ENCODE assay signal across 15 cellular contexts in genomic region chr13:110014719-110015118, GRCh38.
DNase-seq lines count a peak whose midpoint lies in the region; ATAC-seq, FAIRE-seq and TF ChIP-seq lines count a peak whose summit lies in the region.
"Had no signal": no experiment of that assay in that cellular context is flagged by ENCODE, and none has a peak within 500 bp of the region (broad histone marks: within the 10 kb centered on the region; RNA-seq: fewer than 3 reads in every experiment).

No MANE protein-coding gene starts in this region.

- H3K4me1 Mint-ChIP-seq in chondrocyte (ENCODE audit: low read depth): peaks cover 77% of the 10 kb centered on the region
- H3K4me1 Mint-ChIP-seq in GM23338: no peaks in the 10 kb centered on the region
- H3K4me1 Mint-ChIP-seq: activated naive CD8-positive, alpha-beta T cell treated with anti-CD3 and anti-CD28 coated beads, Interleukin-2, amount 10 ng/mL, durations not matched to agents 7 days and 5 days had no signal

- peaks cover 5% of the 10 kb centered on the region for H3K9me3 Mint-ChIP-seq in chondrocyte (ENCODE audit: low read depth)
- H3K9me3 Mint-ChIP-seq in GM23338: no peaks in the 10 kb centered on the region; the same call in 2 of the 3 replicates
- H3K9me3 Mint-ChIP-seq: activated naive CD8-positive, alpha-beta T cell treated with anti-CD3 and anti-CD28 coated beads, Interleukin-2, amount 10 ng/mL, durations not matched to agents 7 days and 5 days had no signal

- H3K4me1 ChIP-seq in A549: peaks cover 70% of the 10 kb centered on the region
- H3K4me1 ChIP-seq in GM23338 (ENCODE audit: insufficient read depth): no peaks in the 10 kb centered on the region
- H3K4me1 ChIP-seq: colonic mucosa, HAP-1 had no signal

- no peak for TF ChIP-seq EP300 in A549 (IDR thresholded peaks at IDR 0.05)

- CTCF ChIA-PET in A549 (lab: Yijun Ruan, JAX): interaction anchor here (1.6 kb wide), 1 partner anchor 15 kb away, joined by 3 read pairs; no protein-coding TSS in a partner anchor

- H3K4me3 ChIP-seq in A549 (no peak overlapping the region), GM23338 (no peak overlapping the region)
- H3K4me3 ChIP-seq: colonic mucosa, HAP-1 had no signal

- no peaks in the 10 kb centered on the region for H3F3A ChIP-seq in GM23338 (replicated peaks; ENCODE audit: low read depth)

- no peak overlapping the region for H3K4me3 Mint-ChIP-seq in chondrocyte (ENCODE audit: unreplicated experiment)
- H3K4me3 Mint-ChIP-seq in GM23338: no peak overlapping the region
- H3K4me3 Mint-ChIP-seq: activated naive CD8-positive, alpha-beta T cell treated with anti-CD3 and anti-CD28 coated beads, Interleukin-2, amount 10 ng/mL, durations not matched to agents 7 days and 5 days had no signal

- H3K4me2 ChIP-seq in A549: peak overlapping the region; percentile 60
- H3K4me2 ChIP-seq in GM23338: no peak overlapping the region

- H2AFZ ChIP-seq in GM23338: no peak overlapping the region

- H3K27ac Mint-ChIP-seq in chondrocyte (ENCODE audit: unreplicated experiment) (peak overlapping the region; percentile 58), GM23338 (no peak overlapping the region)
- H3K27ac Mint-ChIP-seq: activated naive CD8-positive, alpha-beta T cell treated with anti-CD3 and anti-CD28 coated beads, Interleukin-2, amount 10 ng/mL, durations not matched to agents 7 days and 5 days had no signal

- FAIRE-seq in A549 (lab: Jason Lieb, UNC): no peak
- FAIRE-seq: HTR-8/SVneo had no signal

- H3K36me3 Mint-ChIP-seq in chondrocyte (ENCODE audit: low read depth) (no peaks in the 10 kb centered on the region), GM23338 (ENCODE audit: low read depth) (no peaks in the 10 kb centered on the region)
- H3K36me3 Mint-ChIP-seq: activated naive CD8-positive, alpha-beta T cell treated with anti-CD3 and anti-CD28 coated beads, Interleukin-2, amount 10 ng/mL, durations not matched to agents 7 days and 5 days had no signal

- 0% methylated on average over 2 of the region's 4 CpGs for WGBS in A549 (ENCODE audit: missing lambda C conversion rate)

- no peaks in the 10 kb centered on the region; the same call in 2 of the 3 replicates for H3K9me3 ChIP-seq in A549
- H3K9me3 ChIP-seq: colonic mucosa, HAP-1 had no signal

- DNase-seq in A549 (ENCODE audit: low read depth in 1 of 2, low spot score in 1 of 2) (peak in 1 of 2 experiments; percentile 70), LHCN-M2 (ENCODE audit: low read depth) (peak; percentile 92), NCI-H345 (lab: John Stamatoyannopoulos, UW) (peak; percentile 92), chondrocyte (ENCODE audit: low spot score) (no peak), GM23338 (ENCODE audit: low spot score) (no peak)
- DNase-seq in activated naive CD4-positive, alpha-beta T cell (lab: John Stamatoyannopoulos, UW): no peak
- DNase-seq: activated naive CD8-positive, alpha-beta T cell treated with anti-CD3 and anti-CD28 coated beads, Interleukin-2, amount 10 ng/mL, durations not matched to agents 7 days and 5 days; colonic mucosa; DMS 273 treated with DMSO at 0.1 percent for 48 hours; NCI-H1694 treated with DMSO at 0.1 percent for 48 hours; stimulated activated CD4-positive, alpha-beta T cell treated with anti-CD3 and anti-CD28 coated beads, Interleukin-2, amount 100 ng/mL, for 24 hours had no signal

- H3K27ac ChIP-seq in A549 (peak overlapping the region; percentile 77 to 91), GM23338 (ENCODE audit: low read depth) (no peak overlapping the region)
- H3K27ac ChIP-seq: colonic mucosa had no signal

- ATAC-seq in A549 (peak in 1 of 2 experiments; percentile 56; a peak in 3 of 6 replicates), GM23338 (no peak), HG03520 (IDR thresholded peaks at IDR 0.05; ENCODE audit: unreplicated experiment) (no peak), HG03139 (IDR thresholded peaks at IDR 0.05; ENCODE audit: unreplicated experiment) (no peak)

- POLR2A ChIA-PET in A549 (lab: Yijun Ruan, JAX): no interaction called here

- H3K27me3 ChIP-seq in GM23338 (ENCODE audit: insufficient read depth): no peaks in the 10 kb centered on the region
- H3K27me3 ChIP-seq: colonic mucosa had no signal

- H3K27me3 Mint-ChIP-seq in chondrocyte (ENCODE audit: low read depth): no peaks in the 10 kb centered on the region
- H3K27me3 Mint-ChIP-seq in GM23338 (ENCODE audit: insufficient read depth, low read depth, poor library complexity): peaks cover 2% of the 10 kb centered on the region

- TF ChIP-seq RAD21 in A549 (conservative IDR thresholded peaks at IDR 0.05 in 1 of 2, IDR thresholded peaks at IDR 0.05 in 1 of 2): no peak

- H3K36me3 ChIP-seq in GM23338 (ENCODE audit: insufficient read depth): no peaks in the 10 kb centered on the region
- H3K36me3 ChIP-seq: colonic mucosa, HAP-1 had no signal

- TF ChIP-seq POLR2A in A549 (IDR thresholded peaks at IDR 0.05; ENCODE audit: low read length): no peak

- H3K9me2 ChIP-seq in GM23338 (ENCODE audit: insufficient read depth): peaks cover 10% of the 10 kb centered on the region

- no peaks in the 10 kb centered on the region for H3K79me2 ChIP-seq in GM23338 (replicated peaks; ENCODE audit: insufficient read depth)

- no peaks in the 10 kb centered on the region for H4K20me1 ChIP-seq in GM23338 (replicated peaks; ENCODE audit: insufficient read depth)

- TF ChIP-seq CTCF in A549 (IDR thresholded peaks at IDR 0.05) (no peak), chondrocyte (IDR thresholded peaks at IDR 0.05) (no peak), GM23338 (conservative IDR thresholded peaks at IDR 0.05; ENCODE audit: low read depth in 2 of 2) (no peak)

TF ChIP-seq in A549, 52 proteins besides CTCF, POLR2A, EP300 and RAD21:
- TF ChIP-seq CBX8 (IDR thresholded peaks at IDR 0.05) (no peak), CEBPB (IDR thresholded peaks at IDR 0.05) (peak in 1 of 2 experiments; percentile 33; a peak in 1 of 4 replicates), GATA3 (IDR thresholded peaks at IDR 0.05; ENCODE audit: borderline replicate concordance) (0 out of 2 replicates have a peak, but pooled peaks have one; percentile 31), NPAS2 (CRISPR knock-in tag; IDR thresholded peaks at IDR 0.05; ENCODE audit: borderline replicate concordance) (no peak)
TF ChIP-seq in A549: peak in this region for 2.

TF ChIP-seq in GM23338, 12 proteins besides CTCF, POLR2A, EP300 and RAD21 (continues in another document):
- TF ChIP-seq ZNF331 (CRISPR knock-in tag; IDR thresholded peaks at IDR 0.05; ENCODE audit: low read depth) (no peak), EZH2phosphoT487 (IDR thresholded peaks at IDR 0.05; ENCODE audit: unreplicated experiment) (no peak), ETS1 (IDR thresholded peaks at IDR 0.05) (no peak), ZNF114 (CRISPR knock-in tag; IDR thresholded peaks at IDR 0.05) (no peak), NANOG (IDR thresholded peaks at IDR 0.05; ENCODE audit: borderline replicate concordance) (no peak), POLR2AphosphoS5 (IDR thresholded peaks at IDR 0.05; ENCODE audit: low read depth) (no peak), STAT1 (IDR thresholded peaks at IDR 0.05; ENCODE audit: unreplicated experiment) (no peak), JUNB (IDR thresholded peaks at IDR 0.05; ENCODE audit: unreplicated experiment) (no peak)

Comparison
In these comparisons a context has a peak if more than half of its experiments do, and no peak if none do; other contexts are left out.
1. DNase-seq: peak in LHCN-M2 (single experiment) and NCI-H345 (single experiment); none in chondrocyte (single experiment), GM23338 (single experiment) and activated naive CD4-positive, alpha-beta T cell (0 of 4).